Comparison of ENCODE assay signal across 8 cellular contexts in genomic region chr6:47479156-47479541, GRCh38. TPM values are rescaled to one million over a fixed set of nuclear protein-coding genes. Genes with fewer than 3 reads are reported as not detected.
DNase-seq lines count a peak whose midpoint lies in the region; ATAC-seq and TF ChIP-seq lines count a peak whose summit lies in the region.

No MANE protein-coding gene starts in this region.

- no peak overlapping the region; the same call in 1 of the 2 replicates for H2AFZ ChIP-seq in SK-N-SH (ENCODE audit: low read depth)

- H4K20me1 ChIP-seq in SK-N-SH (ENCODE audit: insufficient read depth): peaks cover 41% of the 10 kb centered on the region

- CTCF ChIA-PET in SK-N-SH (lab: Yijun Ruan, JAX): interaction anchor here (1.9 kb wide), 1 partner anchor 64 kb away, joined by 4 read pairs; no protein-coding TSS in a partner anchor
- CTCF ChIA-PET in activated CD4-positive, alpha-beta memory T cell treated with anti-CD3 and anti-CD28 coated beads for 36 hours (lab: Charles Lee): interaction anchor here (2.0 kb wide), 1 partner anchor 9 kb away, joined by 5 read pairs; no protein-coding TSS in a partner anchor

- H3K9ac ChIP-seq in SK-N-SH: peak overlapping the region; percentile 92

- TF ChIP-seq EP300 in SK-N-SH (IDR thresholded peaks at IDR 0.05; ENCODE audit: borderline replicate concordance in 1 of 2, low read depth in 1 of 2, low read length in 1 of 2) (no peak), stomach (IDR thresholded peaks at IDR 0.05) (no peak)

- H3K9me3 Mint-ChIP-seq in activated CD4-positive, alpha-beta memory T cell treated with anti-CD3 and anti-CD28 coated beads for 36 hours: no peaks in the 10 kb centered on the region

- H3K27me3 Mint-ChIP-seq in activated CD4-positive, alpha-beta memory T cell treated with anti-CD3 and anti-CD28 coated beads for 36 hours: no peaks in the 10 kb centered on the region

- peaks cover 3% of the 10 kb centered on the region for H3K36me3 Mint-ChIP-seq in activated CD4-positive, alpha-beta memory T cell treated with anti-CD3 and anti-CD28 coated beads for 36 hours

- H3K9me3 ChIP-seq in SK-N-SH: no peaks in the 10 kb centered on the region; the same call in 1 of the 2 replicates
- H3K9me3 ChIP-seq in stomach: no peaks in the 10 kb centered on the region

- intact Hi-C loops in activated CD4-positive, alpha-beta memory T cell treated with anti-CD3 and anti-CD28 coated beads for 36 hours (cut with micrococcal nuclease): loop anchor here (5.0 kb wide), 3 partner anchors 118 to 1983 kb away; partner anchors contain the start of genes CENPQ, CYP39A1, MMUT and SLC25A27
- intact Hi-C loops in stomach (cut with DNase I; ENCODE audit: low total_unique reads): no loop called here

- H3K4me3 ChIP-seq in SK-N-SH (ENCODE audit: low read depth in 2 of 2, low read length in 1 of 2): peak overlapping the region; percentile 86 to 92
- peak overlapping the region; percentile 89 for H3K4me3 ChIP-seq in iPS-11a (ENCODE audit: low read depth, low read length)
- H3K4me3 ChIP-seq in stomach: peak overlapping the region; percentile 64 to 99 (median 92)

- no peaks in the 10 kb centered on the region; the same call in 1 of the 2 replicates for H3K9me2 ChIP-seq in SK-N-SH

- 31% methylated on average over 5 of the region's 5 CpGs for WGBS in SK-N-SH (ENCODE audit: low lambda C conversion rate)
- 2 to 5% (median 4%) methylated on average over 5 of the region's 5 CpGs for WGBS in stomach, 5 donors

- peak overlapping the region; percentile 95 for H3K27ac Mint-ChIP-seq in activated CD4-positive, alpha-beta memory T cell treated with anti-CD3 and anti-CD28 coated beads for 36 hours

- H3K4me1 Mint-ChIP-seq in activated CD4-positive, alpha-beta memory T cell treated with anti-CD3 and anti-CD28 coated beads for 36 hours (ENCODE audit: low read depth): peaks cover 41% of the 10 kb centered on the region

- H3K4me1 ChIP-seq in SK-N-SH (ENCODE audit: control insufficient read depth in 1 of 2, insufficient read depth in 2 of 2, low read depth in 1 of 2, low read length in 1 of 2) (peaks cover 5% of the 10 kb centered on the region in 2 experiments; a peak in 3 of 4 replicates), stomach (peaks cover 0 to 64% (median 44%) of the 10 kb centered on the region in 4 donors)

- H3K79me2 ChIP-seq in SK-N-SH (ENCODE audit: insufficient read depth): peaks cover 54% of the 10 kb centered on the region

- H3K27me3 ChIP-seq in SK-N-SH (ENCODE audit: insufficient read depth) (no peaks in the 10 kb centered on the region), stomach (no peaks in the 10 kb centered on the region)

- no peak for TF ChIP-seq CTCF in SK-N-SH (IDR thresholded peaks at IDR 0.05)
- no peak for TF ChIP-seq CTCF in stomach (IDR thresholded peaks at IDR 0.05)

- H3K36me3 ChIP-seq in SK-N-SH (replicated peaks in 1 of 2; ENCODE audit: control insufficient read depth in 1 of 2, insufficient read depth in 2 of 2, low read length in 1 of 2): no peaks in the 10 kb centered on the region
- H3K36me3 ChIP-seq in stomach: no peaks in the 10 kb centered on the region

- H3K4me3 Mint-ChIP-seq in activated CD4-positive, alpha-beta memory T cell treated with anti-CD3 and anti-CD28 coated beads for 36 hours: peak overlapping the region; percentile 98

- POLR2A ChIA-PET in SK-N-SH (lab: Yijun Ruan, JAX): no interaction called here
- POLR2A ChIA-PET in activated CD4-positive, alpha-beta memory T cell treated with anti-CD3 and anti-CD28 coated beads for 36 hours (lab: Charles Lee): interaction anchor here (0.7 kb wide), 1 partner anchor 21 kb away, joined by 5 read pairs; no protein-coding TSS in a partner anchor

- H3K27ac ChIP-seq in SK-N-SH (ENCODE audit: low read depth in 2 of 2, low read length in 1 of 2) (peak overlapping the region in 1 of 2 experiments; percentile 94; a peak in 1 of 4 replicates), stomach (peak overlapping the region in 4 of 5 donors; percentile 97 to 99 (median 99))

- TF ChIP-seq POLR2A in stomach (IDR thresholded peaks at IDR 0.05): no peak

- peaks cover 7% of the 10 kb centered on the region for H3F3A ChIP-seq in SK-N-SH (replicated peaks; ENCODE audit: insufficient read depth)

- ATAC-seq in SK-N-SH treated with all-trans-retinoic acid at 6 μM for 48 hours: no peak
- no peak for ATAC-seq in GM18511 (IDR thresholded peaks at IDR 0.05; ENCODE audit: unreplicated experiment)
- ATAC-seq in GM19395 (IDR thresholded peaks at IDR 0.05; ENCODE audit: unreplicated experiment): no peak
- ATAC-seq in GM18520 (IDR thresholded peaks at IDR 0.05; ENCODE audit: unreplicated experiment): no peak

- no peak for TF ChIP-seq RAD21 in SK-N-SH (IDR thresholded peaks at IDR 0.05; ENCODE audit: low read length)

- no peak for DNase-seq in SK-N-SH
- no peak for DNase-seq in activated CD4-positive, alpha-beta memory T cell treated with anti-CD3 and anti-CD28 coated beads for 36 hours
- DNase-seq in stomach: no peak

- peak overlapping the region; percentile 84 for H3K4me2 ChIP-seq in SK-N-SH

TF ChIP-seq in SK-N-SH, 30 proteins besides CTCF, POLR2A, EP300 and RAD21:
- no peak for TF ChIP-seq MAX (IDR thresholded peaks at IDR 0.05; ENCODE audit: low read depth)
- TF ChIP-seq TEAD4 (IDR thresholded peaks at IDR 0.05; ENCODE audit: borderline replicate concordance, insufficient read depth): 0 out of 2 replicates have a peak, but pooled peaks have one; percentile 3
- no peak for TF ChIP-seq NRF1 (IDR thresholded peaks at IDR 0.05; ENCODE audit: low read depth, low read length)

TF ChIP-seq in SK-N-SH treated with all-trans-retinoic acid at 6 μM for 48 hours, 23 proteins besides CTCF, POLR2A, EP300 and RAD21 (continues in another document):
- TF ChIP-seq GLIS3 (CRISPR knock-in tag; IDR thresholded peaks at IDR 0.05) (no peak), SNAI2 (CRISPR knock-in tag; IDR thresholded peaks at IDR 0.05) (no peak), ESRRG (CRISPR knock-in tag; IDR thresholded peaks at IDR 0.05) (no peak), TSHZ2 (CRISPR knock-in tag; IDR thresholded peaks at IDR 0.05) (no peak), BACH2 (CRISPR knock-in tag; IDR thresholded peaks at IDR 0.05; ENCODE audit: borderline replicate concordance) (no peak), ZFP30 (CRISPR knock-in tag; IDR thresholded peaks at IDR 0.05) (no peak), CREB5 (CRISPR knock-in tag; IDR thresholded peaks at IDR 0.05; ENCODE audit: low read depth) (no peak), ZC3H10 (CRISPR knock-in tag; IDR thresholded peaks at IDR 0.05) (no peak), CSDC2 (CRISPR knock-in tag; IDR thresholded peaks at IDR 0.05) (no peak), ZNF70 (CRISPR knock-in tag; IDR thresholded peaks at IDR 0.05) (no peak), TOX (CRISPR knock-in tag; IDR thresholded peaks at IDR 0.05; ENCODE audit: borderline replicate concordance) (no peak), ZFP3 (CRISPR knock-in tag; IDR thresholded peaks at IDR 0.05) (no peak)

RNA-seq across cellular contexts. Expression of gene CD2AP, which starts 1.6 kb away (rescaled TPM):
- polyA plus RNA-seq in SK-N-SH (2012; rRNA removed): 1.6 and 2.3 TPM in 2 replicates
- 2.7 and 4.1 TPM in 2 replicates for polyA plus RNA-seq in SK-N-SH (2012; cell fraction: cytosol; rRNA removed)
- 1.3 and 2.5 TPM in 2 replicates for polyA plus RNA-seq in SK-N-SH (2012; cell fraction: nucleus; rRNA removed)
- total RNA-seq in activated CD4-positive, alpha-beta memory T cell treated with anti-CD3 and anti-CD28 coated beads for 36 hours: 10 to 100 TPM; 22.6 to 23.6 TPM
- 100 to 1,000 TPM in 1 of 5 donors, 10 to 100 TPM in 4; 13.4 to 118 (median 50.0) TPM for total RNA-seq in stomach
- 10 to 100 TPM; 10.3 to 46.0 (median 17.7) TPM for polyA plus RNA-seq in stomach
